ENCODE assay signal across 1 cellular context in the genomic region with DNA sequence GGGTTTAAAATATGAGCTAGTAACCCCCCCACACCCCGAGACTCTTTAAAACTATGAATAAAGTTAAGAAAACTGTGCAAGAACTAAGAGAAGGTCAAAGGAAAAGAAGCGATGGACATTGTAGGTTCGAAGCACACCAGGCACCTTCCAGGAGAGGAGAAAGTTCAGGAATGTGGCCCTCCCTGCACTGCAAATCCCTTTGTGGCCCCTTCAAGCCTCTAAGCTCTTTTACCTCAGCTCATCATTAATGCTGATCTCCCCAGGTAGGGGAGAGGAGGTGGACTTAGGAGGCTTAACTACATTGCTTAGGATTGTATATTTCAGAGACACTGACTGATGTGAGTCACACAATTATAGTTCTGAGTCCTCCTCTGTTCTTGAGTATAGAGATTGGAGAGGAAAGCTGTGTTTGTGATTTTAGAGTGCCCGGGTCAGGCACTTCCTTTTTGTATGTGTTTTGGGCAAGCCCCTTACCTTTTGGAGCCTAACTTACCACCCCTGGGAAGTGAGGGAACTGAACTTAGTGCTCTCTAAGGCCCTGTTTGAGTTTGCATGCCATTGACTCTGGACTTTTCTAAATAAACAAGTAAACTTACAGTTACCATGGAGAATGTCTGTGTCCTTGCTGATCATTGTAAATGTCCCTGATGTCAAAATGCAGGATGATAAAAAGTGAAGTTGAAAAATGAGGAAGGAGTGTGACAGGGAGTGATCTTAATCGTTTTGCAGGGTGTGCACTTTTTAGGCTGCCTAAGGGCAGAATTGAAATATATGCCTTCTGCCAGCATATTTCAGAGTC.
TF ChIP-seq lines count a peak whose summit lies in the region.

No MANE protein-coding gene starts in this region.

TF ChIP-seq in K562, 482 proteins besides CTCF, POLR2A, EP300 and RAD21 (continued from another document):
- TF ChIP-seq, protein P1, sequence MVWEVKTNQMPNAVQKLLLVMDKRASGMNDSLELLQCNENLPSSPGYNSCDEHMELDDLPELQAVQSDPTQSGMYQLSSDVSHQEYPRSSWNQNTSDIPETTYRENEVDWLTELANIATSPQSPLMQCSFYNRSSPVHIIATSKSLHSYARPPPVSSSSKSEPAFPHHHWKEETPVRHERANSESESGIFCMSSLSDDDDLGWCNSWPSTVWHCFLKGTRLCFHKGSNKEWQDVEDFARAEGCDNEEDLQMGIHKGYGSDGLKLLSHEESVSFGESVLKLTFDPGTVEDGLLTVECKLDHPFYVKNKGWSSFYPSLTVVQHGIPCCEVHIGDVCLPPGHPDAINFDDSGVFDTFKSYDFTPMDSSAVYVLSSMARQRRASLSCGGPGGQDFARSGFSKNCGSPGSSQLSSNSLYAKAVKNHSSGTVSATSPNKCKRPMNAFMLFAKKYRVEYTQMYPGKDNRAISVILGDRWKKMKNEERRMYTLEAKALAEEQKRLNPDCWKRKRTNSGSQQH (CRISPR knock-in tag; IDR thresholded peaks at IDR 0.05), result no peak
- no peak for TF ChIP-seq ZNF431 (CRISPR knock-in tag; IDR thresholded peaks at IDR 0.05)
- TF ChIP-seq RAD51 (IDR thresholded peaks at IDR 0.05; ENCODE audit: borderline replicate concordance, low read depth), result no peak
- TF ChIP-seq CBFA2T3 (IDR thresholded peaks at IDR 0.05), result peak; percentile 16; the same call in 1 of the 2 replicates
- no peak for TF ChIP-seq SMARCB1 (IDR thresholded peaks at IDR 0.05; ENCODE audit: insufficient read length, low read depth)
- TF ChIP-seq HDAC8 (tag; IDR thresholded peaks at IDR 0.05), result no peak
- no peak for TF ChIP-seq RFX7 (CRISPR knock-in tag; IDR thresholded peaks at IDR 0.05)
- no peak for TF ChIP-seq SAFB2 (IDR thresholded peaks at IDR 0.05; ENCODE audit: borderline replicate concordance, low read depth, low read length, severe bottlenecking)
- no peak for TF ChIP-seq KDM4B (IDR thresholded peaks at IDR 0.05; ENCODE audit: borderline replicate concordance in 2 of 2, low read depth in 1 of 2)
- TF ChIP-seq DACH1 (IDR thresholded peaks at IDR 0.05; ENCODE audit: partially characterized antibody), result no peak
- no peak for TF ChIP-seq U2AF1 (optimal IDR thresholded peaks at IDR 0.05; ENCODE audit: low read depth, low read length)
- no peak for TF ChIP-seq ZFP1 (CRISPR knock-in tag; IDR thresholded peaks at IDR 0.05)
- TF ChIP-seq BACH1 (tag; IDR thresholded peaks at IDR 0.05), result no peak
- TF ChIP-seq, protein P2, sequence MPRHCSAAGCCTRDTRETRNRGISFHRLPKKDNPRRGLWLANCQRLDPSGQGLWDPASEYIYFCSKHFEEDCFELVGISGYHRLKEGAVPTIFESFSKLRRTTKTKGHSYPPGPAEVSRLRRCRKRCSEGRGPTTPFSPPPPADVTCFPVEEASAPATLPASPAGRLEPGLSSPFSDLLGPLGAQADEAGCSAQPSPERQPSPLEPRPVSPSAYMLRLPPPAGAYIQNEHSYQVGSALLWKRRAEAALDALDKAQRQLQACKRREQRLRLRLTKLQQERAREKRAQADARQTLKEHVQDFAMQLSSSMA (CRISPR knock-in tag; IDR thresholded peaks at IDR 0.05), result no peak
- TF ChIP-seq PML (IDR thresholded peaks at IDR 0.05; ENCODE audit: low read length), result no peak
- TF ChIP-seq LEF1 (IDR thresholded peaks at IDR 0.05), result peak; percentile 22; the same call in 1 of the 2 replicates
- TF ChIP-seq RBM39 (optimal IDR thresholded peaks at IDR 0.05; ENCODE audit: low read depth, low read length), result no peak
- TF ChIP-seq RFX1 (IDR thresholded peaks at IDR 0.05), result peak; percentile 51
- TF ChIP-seq TEAD4 (IDR thresholded peaks at IDR 0.05; ENCODE audit: low read length), result no peak
- no peak for TF ChIP-seq TEAD4 (CRISPR knock-in tag; IDR thresholded peaks at IDR 0.05; ENCODE audit: borderline replicate concordance)
- TF ChIP-seq SMARCA4 (IDR thresholded peaks at IDR 0.05), result peak; percentile 62; the same call in 1 of the 2 replicates
- TF ChIP-seq YBX1 (IDR thresholded peaks at IDR 0.05), result no peak
- TF ChIP-seq ARID1B (IDR thresholded peaks at IDR 0.05), result peak; percentile 39; the same call in 1 of the 2 replicates
- no peak for TF ChIP-seq NEUROD1 (IDR thresholded peaks at IDR 0.05; ENCODE audit: borderline replicate concordance, low read depth, low read length, partially characterized antibody)
- TF ChIP-seq POLR2G (IDR thresholded peaks at IDR 0.05; ENCODE audit: low read depth, low read length), result no peak
- TF ChIP-seq MAFF (IDR thresholded peaks at IDR 0.05; ENCODE audit: low read length), result peak; percentile 67; the same call in 1 of the 2 replicates
- TF ChIP-seq ZBED1 (IDR thresholded peaks at IDR 0.05), result no peak
- TF ChIP-seq FOXJ2 (tag; IDR thresholded peaks at IDR 0.05), result peak; percentile 98
- no peak for TF ChIP-seq NR3C1 (CRISPR knock-in tag; IDR thresholded peaks at IDR 0.05)
- no peak for TF ChIP-seq HOXB6 (CRISPR knock-in tag; IDR thresholded peaks at IDR 0.05; ENCODE audit: borderline replicate concordance)
- no peak for TF ChIP-seq SMAD3 (CRISPR knock-in tag; conservative IDR thresholded peaks at IDR 0.05)
- TF ChIP-seq JUNB (CRISPR knock-in tag; conservative IDR thresholded peaks at IDR 0.05), result no peak
- TF ChIP-seq DNMT1 (IDR thresholded peaks at IDR 0.05), result no peak
- no peak for TF ChIP-seq NCOR1 (IDR thresholded peaks at IDR 0.05)
- no peak for TF ChIP-seq ZNF324 (CRISPR knock-in tag; IDR thresholded peaks at IDR 0.05)
- no peak for TF ChIP-seq ZNF165 (CRISPR knock-in tag; IDR thresholded peaks at IDR 0.05; ENCODE audit: borderline replicate concordance)
- no peak for TF ChIP-seq SMAD2 (IDR thresholded peaks at IDR 0.05; ENCODE audit: low read depth, low read length)
- no peak for TF ChIP-seq TCF3 (CRISPR knock-in tag; IDR thresholded peaks at IDR 0.05)
- TF ChIP-seq, protein P3, sequence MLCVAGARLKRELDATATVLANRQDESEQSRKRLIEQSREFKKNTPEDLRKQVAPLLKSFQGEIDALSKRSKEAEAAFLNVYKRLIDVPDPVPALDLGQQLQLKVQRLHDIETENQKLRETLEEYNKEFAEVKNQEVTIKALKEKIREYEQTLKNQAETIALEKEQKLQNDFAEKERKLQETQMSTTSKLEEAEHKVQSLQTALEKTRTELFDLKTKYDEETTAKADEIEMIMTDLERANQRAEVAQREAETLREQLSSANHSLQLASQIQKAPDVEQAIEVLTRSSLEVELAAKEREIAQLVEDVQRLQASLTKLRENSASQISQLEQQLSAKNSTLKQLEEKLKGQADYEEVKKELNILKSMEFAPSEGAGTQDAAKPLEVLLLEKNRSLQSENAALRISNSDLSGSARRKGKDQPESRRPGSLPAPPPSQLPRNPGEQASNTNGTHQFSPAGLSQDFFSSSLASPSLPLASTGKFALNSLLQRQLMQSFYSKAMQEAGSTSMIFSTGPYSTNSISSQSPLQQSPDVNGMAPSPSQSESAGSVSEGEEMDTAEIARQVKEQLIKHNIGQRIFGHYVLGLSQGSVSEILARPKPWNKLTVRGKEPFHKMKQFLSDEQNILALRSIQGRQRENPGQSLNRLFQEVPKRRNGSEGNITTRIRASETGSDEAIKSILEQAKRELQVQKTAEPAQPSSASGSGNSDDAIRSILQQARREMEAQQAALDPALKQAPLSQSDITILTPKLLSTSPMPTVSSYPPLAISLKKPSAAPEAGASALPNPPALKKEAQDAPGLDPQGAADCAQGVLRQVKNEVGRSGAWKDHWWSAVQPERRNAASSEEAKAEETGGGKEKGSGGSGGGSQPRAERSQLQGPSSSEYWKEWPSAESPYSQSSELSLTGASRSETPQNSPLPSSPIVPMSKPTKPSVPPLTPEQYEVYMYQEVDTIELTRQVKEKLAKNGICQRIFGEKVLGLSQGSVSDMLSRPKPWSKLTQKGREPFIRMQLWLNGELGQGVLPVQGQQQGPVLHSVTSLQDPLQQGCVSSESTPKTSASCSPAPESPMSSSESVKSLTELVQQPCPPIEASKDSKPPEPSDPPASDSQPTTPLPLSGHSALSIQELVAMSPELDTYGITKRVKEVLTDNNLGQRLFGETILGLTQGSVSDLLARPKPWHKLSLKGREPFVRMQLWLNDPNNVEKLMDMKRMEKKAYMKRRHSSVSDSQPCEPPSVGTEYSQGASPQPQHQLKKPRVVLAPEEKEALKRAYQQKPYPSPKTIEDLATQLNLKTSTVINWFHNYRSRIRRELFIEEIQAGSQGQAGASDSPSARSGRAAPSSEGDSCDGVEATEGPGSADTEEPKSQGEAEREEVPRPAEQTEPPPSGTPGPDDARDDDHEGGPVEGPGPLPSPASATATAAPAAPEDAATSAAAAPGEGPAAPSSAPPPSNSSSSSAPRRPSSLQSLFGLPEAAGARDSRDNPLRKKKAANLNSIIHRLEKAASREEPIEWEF (CRISPR knock-in tag; IDR thresholded peaks at IDR 0.05), result no peak
- peak; percentile 90 for TF ChIP-seq MAFG (tag; conservative IDR thresholded peaks at IDR 0.05)
- TF ChIP-seq, protein P4, sequence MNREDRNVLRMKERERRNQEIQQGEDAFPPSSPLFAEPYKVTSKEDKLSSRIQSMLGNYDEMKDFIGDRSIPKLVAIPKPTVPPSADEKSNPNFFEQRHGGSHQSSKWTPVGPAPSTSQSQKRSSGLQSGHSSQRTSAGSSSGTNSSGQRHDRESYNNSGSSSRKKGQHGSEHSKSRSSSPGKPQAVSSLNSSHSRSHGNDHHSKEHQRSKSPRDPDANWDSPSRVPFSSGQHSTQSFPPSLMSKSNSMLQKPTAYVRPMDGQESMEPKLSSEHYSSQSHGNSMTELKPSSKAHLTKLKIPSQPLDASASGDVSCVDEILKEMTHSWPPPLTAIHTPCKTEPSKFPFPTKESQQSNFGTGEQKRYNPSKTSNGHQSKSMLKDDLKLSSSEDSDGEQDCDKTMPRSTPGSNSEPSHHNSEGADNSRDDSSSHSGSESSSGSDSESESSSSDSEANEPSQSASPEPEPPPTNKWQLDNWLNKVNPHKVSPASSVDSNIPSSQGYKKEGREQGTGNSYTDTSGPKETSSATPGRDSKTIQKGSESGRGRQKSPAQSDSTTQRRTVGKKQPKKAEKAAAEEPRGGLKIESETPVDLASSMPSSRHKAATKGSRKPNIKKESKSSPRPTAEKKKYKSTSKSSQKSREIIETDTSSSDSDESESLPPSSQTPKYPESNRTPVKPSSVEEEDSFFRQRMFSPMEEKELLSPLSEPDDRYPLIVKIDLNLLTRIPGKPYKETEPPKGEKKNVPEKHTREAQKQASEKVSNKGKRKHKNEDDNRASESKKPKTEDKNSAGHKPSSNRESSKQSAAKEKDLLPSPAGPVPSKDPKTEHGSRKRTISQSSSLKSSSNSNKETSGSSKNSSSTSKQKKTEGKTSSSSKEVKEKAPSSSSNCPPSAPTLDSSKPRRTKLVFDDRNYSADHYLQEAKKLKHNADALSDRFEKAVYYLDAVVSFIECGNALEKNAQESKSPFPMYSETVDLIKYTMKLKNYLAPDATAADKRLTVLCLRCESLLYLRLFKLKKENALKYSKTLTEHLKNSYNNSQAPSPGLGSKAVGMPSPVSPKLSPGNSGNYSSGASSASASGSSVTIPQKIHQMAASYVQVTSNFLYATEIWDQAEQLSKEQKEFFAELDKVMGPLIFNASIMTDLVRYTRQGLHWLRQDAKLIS (CRISPR knock-in tag; IDR thresholded peaks at IDR 0.05), result no peak
- no peak for TF ChIP-seq PHTF2 (CRISPR knock-in tag; IDR thresholded peaks at IDR 0.05)
- TF ChIP-seq, protein P5, sequence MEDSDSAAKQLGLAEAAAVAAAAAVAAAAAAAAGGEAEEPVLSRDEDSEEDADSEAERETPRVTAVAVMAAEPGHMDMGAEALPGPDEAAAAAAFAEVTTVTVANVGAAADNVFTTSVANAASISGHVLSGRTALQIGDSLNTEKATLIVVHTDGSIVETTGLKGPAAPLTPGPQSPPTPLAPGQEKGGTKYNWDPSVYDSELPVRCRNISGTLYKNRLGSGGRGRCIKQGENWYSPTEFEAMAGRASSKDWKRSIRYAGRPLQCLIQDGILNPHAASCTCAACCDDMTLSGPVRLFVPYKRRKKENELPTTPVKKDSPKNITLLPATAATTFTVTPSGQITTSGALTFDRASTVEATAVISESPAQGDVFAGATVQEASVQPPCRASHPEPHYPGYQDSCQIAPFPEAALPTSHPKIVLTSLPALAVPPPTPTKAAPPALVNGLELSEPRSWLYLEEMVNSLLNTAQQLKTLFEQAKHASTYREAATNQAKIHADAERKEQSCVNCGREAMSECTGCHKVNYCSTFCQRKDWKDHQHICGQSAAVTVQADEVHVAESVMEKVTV (CRISPR knock-in tag; IDR thresholded peaks at IDR 0.05), result no peak
- TF ChIP-seq RCOR1 (IDR thresholded peaks at IDR 0.05; ENCODE audit: borderline replicate concordance in 1 of 2, low read depth in 2 of 2, low read length in 2 of 2), result peak in 1 of 2 experiments; percentile 17; a peak in 1 of 4 replicates
- no peak for TF ChIP-seq SUPT5H (IDR thresholded peaks at IDR 0.05)
- TF ChIP-seq, protein P6, sequence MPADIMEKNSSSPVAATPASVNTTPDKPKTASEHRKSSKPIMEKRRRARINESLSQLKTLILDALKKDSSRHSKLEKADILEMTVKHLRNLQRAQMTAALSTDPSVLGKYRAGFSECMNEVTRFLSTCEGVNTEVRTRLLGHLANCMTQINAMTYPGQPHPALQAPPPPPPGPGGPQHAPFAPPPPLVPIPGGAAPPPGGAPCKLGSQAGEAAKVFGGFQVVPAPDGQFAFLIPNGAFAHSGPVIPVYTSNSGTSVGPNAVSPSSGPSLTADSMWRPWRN (IDR thresholded peaks at IDR 0.05; ENCODE audit: low read depth), result peak; percentile 26; the same call in 1 of the 2 replicates
- TF ChIP-seq TCF7L2 (IDR thresholded peaks at IDR 0.05; ENCODE audit: low read depth, low read length), result no peak
- TF ChIP-seq ZNF583 (CRISPR knock-in tag; IDR thresholded peaks at IDR 0.05), result no peak
- no peak for TF ChIP-seq HMG20A (CRISPR knock-in tag; conservative IDR thresholded peaks at IDR 0.05)
- TF ChIP-seq, protein P7, sequence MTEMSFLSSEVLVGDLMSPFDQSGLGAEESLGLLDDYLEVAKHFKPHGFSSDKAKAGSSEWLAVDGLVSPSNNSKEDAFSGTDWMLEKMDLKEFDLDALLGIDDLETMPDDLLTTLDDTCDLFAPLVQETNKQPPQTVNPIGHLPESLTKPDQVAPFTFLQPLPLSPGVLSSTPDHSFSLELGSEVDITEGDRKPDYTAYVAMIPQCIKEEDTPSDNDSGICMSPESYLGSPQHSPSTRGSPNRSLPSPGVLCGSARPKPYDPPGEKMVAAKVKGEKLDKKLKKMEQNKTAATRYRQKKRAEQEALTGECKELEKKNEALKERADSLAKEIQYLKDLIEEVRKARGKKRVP (CRISPR knock-in tag; IDR thresholded peaks at IDR 0.05), result no peak
- no peak for TF ChIP-seq GABPA (tag; conservative IDR thresholded peaks at IDR 0.05; ENCODE audit: low read depth)
- TF ChIP-seq, protein P8, sequence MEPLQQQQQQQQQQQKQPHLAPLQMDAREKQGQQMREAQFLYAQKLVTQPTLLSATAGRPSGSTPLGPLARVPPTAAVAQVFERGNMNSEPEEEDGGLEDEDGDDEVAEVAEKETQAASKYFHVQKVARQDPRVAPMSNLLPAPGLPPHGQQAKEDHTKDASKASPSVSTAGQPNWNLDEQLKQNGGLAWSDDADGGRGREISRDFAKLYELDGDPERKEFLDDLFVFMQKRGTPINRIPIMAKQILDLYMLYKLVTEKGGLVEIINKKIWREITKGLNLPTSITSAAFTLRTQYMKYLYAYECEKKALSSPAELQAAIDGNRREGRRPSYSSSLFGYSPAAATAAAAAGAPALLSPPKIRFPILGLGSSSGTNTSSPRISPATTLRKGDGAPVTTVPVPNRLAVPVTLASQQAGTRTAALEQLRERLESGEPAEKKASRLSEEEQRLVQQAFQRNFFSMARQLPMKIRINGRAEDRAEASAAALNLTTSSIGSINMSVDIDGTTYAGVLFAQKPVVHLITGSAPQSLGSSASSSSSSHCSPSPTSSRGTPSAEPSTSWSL (CRISPR knock-in tag; IDR thresholded peaks at IDR 0.05; ENCODE audit: borderline replicate concordance), result no peak
- peak; percentile 91 for TF ChIP-seq C11orf30 (IDR thresholded peaks at IDR 0.05; ENCODE audit: low read depth)
- TF ChIP-seq MYBL2 (IDR thresholded peaks at IDR 0.05; ENCODE audit: low read depth), result no peak
- no peak for TF ChIP-seq MYBL2 (CRISPR knock-in tag; IDR thresholded peaks at IDR 0.05; ENCODE audit: borderline replicate concordance)
- TF ChIP-seq SMAD4 (CRISPR knock-in tag; conservative IDR thresholded peaks at IDR 0.05), result no peak; the same call in 1 of the 2 replicates
